21 cellular contexts compared by ENCODE assay signal in genomic region chr2:26222976-26223375, GRCh38.
"Had no signal": no experiment of that assay in that cellular context is flagged by ENCODE, and none has a peak within 500 bp of the region (broad histone marks: within the 10 kb centered on the region; RNA-seq: fewer than 3 reads in every experiment).

No MANE protein-coding gene starts in this region.

- H3K9me3 ChIP-seq: breast epithelium, esophagus squamous epithelium, gastroesophageal sphincter, neutrophil, pancreas had no signal

- H3K36me3 ChIP-seq: breast epithelium had no signal

- H3K27ac Mint-ChIP-seq: activated naive CD8-positive, alpha-beta T cell treated with anti-CD3 and anti-CD28 coated beads for 36 hours; activated T-helper 2 cell treated with anti-CD3 and anti-CD28 coated beads, Interferon-gamma antibody, Interleukin-2, Interleukin-4, amounts not matched to agents 10 μg/mL and 5 μg/mL and 100 μg/mL, durations not matched to agents 14 hours and 24 hours and 36 hours; nephron had no signal

- H3K4me3 ChIP-seq: breast epithelium, coronary artery, esophagus squamous epithelium, gastroesophageal sphincter, heart right ventricle, pancreas had no signal

- H3K4me1 Mint-ChIP-seq: activated naive CD8-positive, alpha-beta T cell treated with anti-CD3 and anti-CD28 coated beads for 36 hours; nephron had no signal

- H3K4me1 ChIP-seq: breast epithelium, esophagus squamous epithelium, gastroesophageal sphincter had no signal

- H3K4me3 Mint-ChIP-seq: activated naive CD8-positive, alpha-beta T cell treated with anti-CD3 and anti-CD28 coated beads for 36 hours; activated T-cell treated with anti-CD3 and anti-CD28 coated beads, Interleukin-2, amount 50 U/mL, for 4 hours; central memory CD8-positive, alpha-beta T cell; nephron had no signal

- H3K9me3 Mint-ChIP-seq: activated T-cell treated with anti-CD3 and anti-CD28 coated beads, Interleukin-2, amount 50 U/mL, for 4 hours; activated T-helper 2 cell treated with anti-CD3 and anti-CD28 coated beads, Interferon-gamma antibody, Interleukin-2, Interleukin-4, amounts not matched to agents 10 μg/mL and 5 μg/mL and 100 μg/mL, durations not matched to agents 14 hours and 24 hours and 36 hours; central memory CD8-positive, alpha-beta T cell had no signal

- H3K27me3 ChIP-seq: breast epithelium, esophagus squamous epithelium, gastroesophageal sphincter, heart right ventricle, neutrophil, pancreas had no signal

- H3K27ac ChIP-seq: breast epithelium, coronary artery, esophagus squamous epithelium, gastroesophageal sphincter, neutrophil, pancreas had no signal

- ATAC-seq: activated T-cell treated with anti-CD3 and anti-CD28 coated beads, Interleukin-2, amount 50 U/mL, for 4 hours; gastroesophageal sphincter; pancreas; right cardiac atrium had no signal

- H3K27me3 Mint-ChIP-seq: activated naive CD8-positive, alpha-beta T cell treated with anti-CD3 and anti-CD28 coated beads for 36 hours; central memory CD8-positive, alpha-beta T cell had no signal

- DNase-seq: activated CD4-positive, alpha-beta T cell treated with anti-CD3 and anti-CD28 coated beads, Interleukin-2, amount 50 U/mL, for 4 hours; activated CD8-positive, alpha-beta memory T cell treated with anti-CD3 and anti-CD28 coated beads for 24 hours; activated CD8-positive, alpha-beta memory T cell treated with anti-CD3 and anti-CD28 coated beads, Interleukin-2, amount 50 U/mL, for 48 hours; activated naive CD4-positive, alpha-beta T cell; activated naive CD8-positive, alpha-beta T cell treated with anti-CD3 and anti-CD28 coated beads for 36 hours; activated T-cell treated with anti-CD3 and anti-CD28 coated beads, Interleukin-2, amount 50 U/mL, for 4 hours; amniotic stem cell; esophagus squamous epithelium; heart right ventricle; pancreas; right cardiac atrium; stimulated activated CD4-positive, alpha-beta T cell treated with anti-CD3 and anti-CD28 coated beads, Interleukin-4, amount 100 ng/mL, for 24 hours; stimulated activated naive CD4-positive, alpha-beta T cell treated with Interleukin-2 at 50 U/mL for 16 hours; T-helper 1 cell had no signal
